In genomic region chr20:36053863-36054516, GRCh38 we compare ENCODE assay signal across 2 cellular contexts.
TF ChIP-seq lines count a peak whose summit lies in the region.

No MANE protein-coding gene starts in this region.

TF ChIP-seq in IMR-90, 13 proteins besides CTCF, POLR2A, EP300 and RAD21:
- TF ChIP-seq BHLHE40 (IDR thresholded peaks at IDR 0.05; ENCODE audit: low read depth, low read length) = peak; percentile 81
- TF ChIP-seq MAFK (IDR thresholded peaks at IDR 0.05; ENCODE audit: low read depth, low read length) = peak; percentile 17; the same call in 1 of the 2 replicates

TF ChIP-seq in HepG2, 621 proteins besides CTCF, POLR2A, EP300 and RAD21:
- 0 out of 2 replicates have a peak, but pooled peaks have one; percentile 35 for TF ChIP-seq ZNF776 (CRISPR knock-in tag; IDR thresholded peaks at IDR 0.05)
